In genomic region chr3:55719508-55719907, GRCh38 we compare ENCODE assay signal across 16 cellular contexts.
"Had no signal": no experiment of that assay in that cellular context is flagged by ENCODE, and none has a peak within 500 bp of the region (broad histone marks: within the 10 kb centered on the region; RNA-seq: fewer than 3 reads in every experiment).

No MANE protein-coding gene starts in this region.

- H3K27me3 ChIP-seq: cardiac muscle cell had no signal

- H3K4me1 ChIP-seq: heart left ventricle, stomach had no signal

- H3K9me3 Mint-ChIP-seq: activated T-helper 17 cell treated with anti-CD3 and anti-CD28 coated beads, Interleukin-2, amount 50 U/mL, for 72 hours; nephron progenitor cell had no signal

- H3K36me3 ChIP-seq: cardiac muscle cell, heart left ventricle, spleen, stomach, thoracic aorta had no signal

- DNase-seq: activated CD4-positive, alpha-beta T cell treated with anti-CD3 and anti-CD28 coated beads, Interleukin-2, amount 50 U/mL, for 4 hours; activated CD4-positive, CD25-positive, alpha-beta regulatory T cell treated with anti-CD3 and anti-CD28 coated beads, Interleukin-2, amount 50 U/mL, for 72 hours; activated naive CD4-positive, alpha-beta T cell treated with Interleukin-2 at 50 U/mL for 16 hours; dorsolateral prefrontal cortex; erythroblast; heart left ventricle; nephron progenitor cell; occipital lobe; right cardiac atrium; spleen; stomach; T-helper 9 cell had no signal

- H3K27ac ChIP-seq: cardiac muscle cell, dorsolateral prefrontal cortex, heart left ventricle, spleen, stomach, thoracic aorta had no signal

- H3K27me3 Mint-ChIP-seq: activated T-helper 17 cell treated with anti-CD3 and anti-CD28 coated beads, Interleukin-2, amount 50 U/mL, for 72 hours; progenitor cell of endocrine pancreas had no signal

- H3K4me1 Mint-ChIP-seq: activated T-helper 17 cell treated with anti-CD3 and anti-CD28 coated beads, Interleukin-2, amount 50 U/mL, for 72 hours had no signal

- H3K9me3 ChIP-seq: heart left ventricle, spleen, stomach, thoracic aorta had no signal

- ATAC-seq: activated T-helper 17 cell treated with anti-CD3 and anti-CD28 coated beads, Interleukin-2, amount 50 U/mL, for 72 hours; heart left ventricle; right cardiac atrium had no signal

- H3K4me3 ChIP-seq: cardiac muscle cell, dorsolateral prefrontal cortex, heart left ventricle, spleen, stomach, thoracic aorta had no signal

- H3K4me3 Mint-ChIP-seq: activated T-helper 17 cell treated with anti-CD3 and anti-CD28 coated beads, Interleukin-2, amount 50 U/mL, for 72 hours; nephron progenitor cell had no signal

- H3K27ac Mint-ChIP-seq: activated T-helper 17 cell treated with anti-CD3 and anti-CD28 coated beads, Interleukin-2, amount 50 U/mL, for 72 hours; nephron progenitor cell; progenitor cell of endocrine pancreas had no signal
